ENCODE assay signal across 32 cellular contexts in the genomic region with DNA sequence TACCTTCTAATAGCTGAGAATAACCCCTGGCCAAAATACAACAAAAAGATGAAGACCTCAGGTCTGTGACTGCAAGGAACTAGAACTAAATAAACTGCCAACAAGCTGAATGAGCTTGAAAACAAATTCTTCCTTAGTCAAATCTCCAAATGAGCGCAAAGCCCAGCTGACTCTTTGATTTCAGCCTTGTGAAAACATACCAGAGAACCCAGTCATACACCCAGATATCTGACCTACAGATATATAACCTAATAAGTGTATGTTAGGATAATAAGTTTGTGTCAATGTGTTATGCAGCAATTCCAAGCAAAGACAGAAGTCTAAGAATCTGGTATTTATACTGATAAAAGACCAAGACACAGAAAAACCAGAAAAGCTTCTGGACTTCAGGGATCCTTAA. TPM values are rescaled to one million over a fixed set of nuclear protein-coding genes. Genes with fewer than 3 reads are reported as not detected.
"Had no signal": no experiment of that assay in that cellular context is flagged by ENCODE, and none has a peak within 500 bp of the region (broad histone marks: within the 10 kb centered on the region; RNA-seq: fewer than 3 reads in every experiment).

No MANE protein-coding gene starts in this region.

- H3K27me3 Mint-ChIP-seq: activated CD8-positive, alpha-beta memory T cell treated with anti-CD3 and anti-CD28 coated beads, Interleukin-2, amount 10 ng/mL, durations not matched to agents 7 days and 5 days; activated naive CD8-positive, alpha-beta T cell; stimulated activated memory B cell treated with anti-CD40 and anti-IgM and Interleukin-4, amounts not matched to agents 10 μg/mL and 1 μg/mL and 100 μg/mL, for 72 hours had no signal

- H3K4me1 Mint-ChIP-seq: activated CD8-positive, alpha-beta memory T cell treated with anti-CD3 and anti-CD28 coated beads, Interleukin-2, amount 10 ng/mL, durations not matched to agents 7 days and 5 days; nephron progenitor cell; stimulated activated memory B cell treated with anti-CD40 and anti-IgM and Interleukin-4, amounts not matched to agents 10 μg/mL and 1 μg/mL and 100 μg/mL, for 72 hours had no signal

- H3K9me3 ChIP-seq: breast epithelium, colonic mucosa, heart right ventricle, left ventricle myocardium inferior, neutrophil, pancreas, prostate gland, sigmoid colon, stomach, thyroid gland, upper lobe of left lung, vagina had no signal

- H3K4me3 ChIP-seq: breast epithelium, colonic mucosa, heart right ventricle, left ventricle myocardium inferior, lung, pancreas, prostate gland, sigmoid colon, stomach, thyroid gland, upper lobe of left lung, vagina had no signal

- H3K27ac ChIP-seq: breast epithelium, colonic mucosa, heart right ventricle, left ventricle myocardium inferior, neutrophil, pancreas, prostate gland, sigmoid colon, stomach, thyroid gland, upper lobe of left lung, vagina had no signal

- DNase-seq: activated CD4-positive, alpha-beta T cell treated with anti-CD3 and anti-CD28 coated beads for 1 hour; activated CD4-positive, alpha-beta T cell treated with anti-CD3 and anti-CD28 coated beads, Interleukin-2, amount 50 U/mL, for 1 hour; activated CD8-positive, alpha-beta memory T cell treated with anti-CD3 and anti-CD28 coated beads, Interleukin-2, amount 10 ng/mL, durations not matched to agents 7 days and 5 days; activated CD8-positive, alpha-beta T cell treated with anti-CD3 and anti-CD28 coated beads, Interleukin-2, amount 10 ng/mL, durations not matched to agents 7 days and 5 days; activated naive CD4-positive, alpha-beta T cell; activated T-cell treated with anti-CD3 and anti-CD28 coated beads, Interleukin-2, amount 50 U/mL, for 48 hours; aorta; colonic mucosa; effector memory CD4-positive, alpha-beta T cell; erythroblast; heart right ventricle; left ventricle myocardium inferior; nephron progenitor cell; pancreas; sigmoid colon; small intestine; stimulated activated CD4-positive, alpha-beta T cell treated with anti-CD3 and anti-CD28 coated beads, Interleukin-1b, Interleukin-23, amount 100 ng/mL, for 48 hours; stimulated activated CD4-positive, alpha-beta T cell treated with anti-CD3 and anti-CD28 coated beads, Interleukin-4, amount 100 ng/mL, for 4 hours; stimulated activated CD8-positive, alpha-beta memory T cell treated with anti-CD3 and anti-CD28 coated beads, Interleukin-4, amount 100 ng/mL, for 48 hours; stomach; T-helper 2 cell; thyroid gland; upper lobe of left lung had no signal

- H3K4me3 Mint-ChIP-seq: activated CD8-positive, alpha-beta memory T cell treated with anti-CD3 and anti-CD28 coated beads, Interleukin-2, amount 10 ng/mL, durations not matched to agents 7 days and 5 days; activated CD8-positive, alpha-beta T cell treated with anti-CD3 and anti-CD28 coated beads, Interleukin-2, amount 10 ng/mL, durations not matched to agents 7 days and 5 days; activated naive CD8-positive, alpha-beta T cell; nephron progenitor cell; stimulated activated memory B cell treated with anti-CD40 and anti-IgM and Interleukin-4, amounts not matched to agents 10 μg/mL and 1 μg/mL and 100 μg/mL, for 72 hours had no signal

- H3K36me3 ChIP-seq: breast epithelium, colonic mucosa, heart right ventricle, left ventricle myocardium inferior, neutrophil, pancreas, prostate gland, sigmoid colon, stomach, thyroid gland, upper lobe of left lung, vagina had no signal

- H3K4me1 ChIP-seq: breast epithelium, colonic mucosa, heart right ventricle, left ventricle myocardium inferior, pancreas, prostate gland, sigmoid colon, stomach, thyroid gland, upper lobe of left lung, vagina had no signal

- FAIRE-seq: islet of Langerhans, pancreas, small intestine had no signal

- H3K27ac Mint-ChIP-seq: activated CD8-positive, alpha-beta memory T cell treated with anti-CD3 and anti-CD28 coated beads, Interleukin-2, amount 10 ng/mL, durations not matched to agents 7 days and 5 days; activated CD8-positive, alpha-beta T cell treated with anti-CD3 and anti-CD28 coated beads, Interleukin-2, amount 10 ng/mL, durations not matched to agents 7 days and 5 days; activated naive CD8-positive, alpha-beta T cell; activated T-helper 2 cell treated with anti-CD3 and anti-CD28 coated beads, Interferon-gamma antibody, Interleukin-2, Interleukin-4, amounts not matched to agents 10 μg/mL and 5 μg/mL and 100 μg/mL, durations not matched to agents 14 hours and 24 hours and 36 hours; nephron progenitor cell; stimulated activated memory B cell treated with anti-CD40 and anti-IgM and Interleukin-4, amounts not matched to agents 10 μg/mL and 1 μg/mL and 100 μg/mL, for 72 hours had no signal

- H3K27me3 ChIP-seq: breast epithelium, colonic mucosa, heart right ventricle, neutrophil, pancreas, sigmoid colon, stomach, thyroid gland, upper lobe of left lung, vagina had no signal

- H3K9me3 Mint-ChIP-seq: nephron progenitor cell had no signal

- H3K36me3 Mint-ChIP-seq: activated CD8-positive, alpha-beta memory T cell treated with anti-CD3 and anti-CD28 coated beads, Interleukin-2, amount 10 ng/mL, durations not matched to agents 7 days and 5 days; activated naive CD8-positive, alpha-beta T cell; stimulated activated memory B cell treated with anti-CD40 and anti-IgM and Interleukin-4, amounts not matched to agents 10 μg/mL and 1 μg/mL and 100 μg/mL, for 72 hours had no signal

RNA-seq across cellular contexts. Expression of gene ADGRL3, which starts 38.0 kb away (rescaled TPM):
- total RNA-seq: activated CD8-positive, alpha-beta memory T cell treated with anti-CD3 and anti-CD28 coated beads, Interleukin-2, amount 10 ng/mL, durations not matched to agents 7 days and 5 days; activated CD8-positive, alpha-beta T cell treated with anti-CD3 and anti-CD28 coated beads, Interleukin-2, amount 10 ng/mL, durations not matched to agents 7 days and 5 days; activated T-helper 2 cell treated with anti-CD3 and anti-CD28 coated beads, Interferon-gamma antibody, Interleukin-2, Interleukin-4, amounts not matched to agents 10 μg/mL and 5 μg/mL and 100 μg/mL, durations not matched to agents 14 hours and 24 hours and 36 hours had no signal
